2 cellular contexts compared by ENCODE assay signal in the genomic region with DNA sequence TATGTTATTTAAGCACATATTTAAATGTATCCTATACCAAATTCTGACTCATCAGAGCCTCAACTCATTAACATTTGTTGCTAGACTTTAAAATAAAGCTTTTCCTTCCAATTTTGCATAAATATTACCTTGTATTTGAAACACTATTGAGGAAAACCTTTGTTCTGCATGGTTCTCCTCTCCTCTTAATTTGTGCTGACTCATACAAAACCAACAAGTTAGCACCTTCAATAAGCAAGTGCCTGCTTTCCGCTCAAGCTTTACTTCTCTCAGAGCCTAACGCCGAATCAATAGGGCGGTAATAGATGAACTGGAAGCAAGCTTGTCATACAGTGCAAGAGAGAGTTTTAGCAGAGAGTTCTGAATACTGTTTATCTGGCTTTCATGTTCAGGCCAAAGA.
TF ChIP-seq lines count a peak whose summit lies in the region.

No MANE protein-coding gene starts in this region.

TF ChIP-seq in A549, 52 proteins besides CTCF, POLR2A, EP300 and RAD21:
- no peak for TF ChIP-seq HOXA7 (CRISPR knock-in tag; IDR thresholded peaks at IDR 0.05)
- TF ChIP-seq MAFK (IDR thresholded peaks at IDR 0.05; ENCODE audit: partially characterized antibody) = peak; percentile 94
TF ChIP-seq in A549: peak in this region for 1.

TF ChIP-seq in K562, 482 proteins besides CTCF, POLR2A, EP300 and RAD21:
- TF ChIP-seq, protein P1, sequence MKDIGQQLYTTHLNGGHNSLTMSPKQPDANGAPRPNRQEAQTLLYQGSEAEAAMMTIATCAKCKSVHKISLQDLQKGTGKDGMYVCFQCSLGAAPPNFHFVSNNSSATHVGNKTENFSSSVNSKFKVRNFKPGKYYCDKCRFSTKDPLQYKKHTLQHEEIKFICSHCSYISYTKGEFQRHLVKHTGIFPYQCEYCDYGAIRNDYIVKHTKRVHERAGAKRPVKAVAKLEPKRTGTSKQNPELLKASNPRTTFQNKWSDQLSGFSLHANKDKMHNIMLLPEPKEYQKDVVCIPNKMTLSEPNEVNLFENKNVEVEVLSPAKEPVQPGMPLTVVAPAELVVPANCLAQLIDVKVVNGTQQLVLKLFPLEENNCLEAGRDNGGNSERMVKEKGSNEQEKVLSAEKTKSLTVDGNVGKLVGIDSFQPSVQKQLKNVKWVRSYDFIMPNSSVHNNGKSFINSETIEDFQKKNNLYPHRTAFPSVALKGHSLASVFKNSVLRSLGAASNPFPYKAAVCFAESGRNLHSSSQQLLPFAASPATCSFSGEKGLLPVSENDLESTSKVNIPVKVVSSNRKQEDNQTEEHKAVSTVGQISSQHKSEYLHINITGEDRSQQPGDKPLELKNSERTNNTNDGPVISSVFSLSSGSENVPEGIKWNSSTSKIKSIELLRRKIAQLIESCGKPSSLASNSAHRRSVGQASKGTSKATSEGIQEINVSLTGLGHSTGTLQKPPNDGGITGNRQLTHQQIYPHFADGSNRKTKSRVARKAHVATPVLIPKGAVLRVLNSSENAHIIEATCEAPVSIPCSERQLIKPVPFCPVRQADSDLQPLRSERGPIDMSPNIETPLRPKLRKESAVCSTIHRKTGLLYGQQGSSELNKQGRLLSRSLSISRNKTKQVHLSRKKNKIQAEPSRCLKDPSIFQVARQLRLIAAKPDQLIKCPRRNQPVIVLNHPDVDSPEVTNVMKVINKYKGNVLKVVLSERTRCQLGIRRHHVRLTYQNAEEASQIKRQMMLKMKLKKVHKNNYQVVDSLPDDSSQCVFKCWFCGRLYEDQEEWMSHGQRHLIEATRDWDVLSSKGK (CRISPR knock-in tag; IDR thresholded peaks at IDR 0.05) = no peak
- TF ChIP-seq FOXK2 (conservative IDR thresholded peaks at IDR 0.05 in 1 of 2, IDR thresholded peaks at IDR 0.05 in 1 of 2; ENCODE audit: low read depth in 2 of 2) (no peak), ZNF316 (IDR thresholded peaks at IDR 0.05) (peak; percentile 96), MAFF (IDR thresholded peaks at IDR 0.05; ENCODE audit: low read length) (peak; percentile 95), MAFG (tag; conservative IDR thresholded peaks at IDR 0.05) (peak; percentile 91), ESRRB (CRISPR knock-in tag; IDR thresholded peaks at IDR 0.05; ENCODE audit: borderline replicate concordance) (no peak), C11orf30 (IDR thresholded peaks at IDR 0.05; ENCODE audit: low read depth) (peak; percentile 93), NR2C2 (CRISPR knock-in tag; IDR thresholded peaks at IDR 0.05) (no peak), NR2C2 (tag; IDR thresholded peaks at IDR 0.05) (no peak), ZNF140 (CRISPR knock-in tag; IDR thresholded peaks at IDR 0.05) (no peak), NFE2 (IDR thresholded peaks at IDR 0.05; ENCODE audit: low read depth) (peak; percentile 60), TAF1 (IDR thresholded peaks at IDR 0.05; ENCODE audit: control insufficient read depth, extremely low read depth, insufficient read depth, low read length, severe bottlenecking) (no peak), RNF2 (IDR thresholded peaks at IDR 0.05) (no peak), NFE2L1 (tag; IDR thresholded peaks at IDR 0.05; ENCODE audit: borderline replicate concordance, low read depth) (0 out of 2 replicates have a peak, but pooled peaks have one; percentile 27), ZNF133 (CRISPR knock-in tag; IDR thresholded peaks at IDR 0.05) (no peak), SUPT5H (IDR thresholded peaks at IDR 0.05) (no peak), MAFK (IDR thresholded peaks at IDR 0.05; ENCODE audit: low read length) (peak; percentile 96)
- TF ChIP-seq, protein P2, sequence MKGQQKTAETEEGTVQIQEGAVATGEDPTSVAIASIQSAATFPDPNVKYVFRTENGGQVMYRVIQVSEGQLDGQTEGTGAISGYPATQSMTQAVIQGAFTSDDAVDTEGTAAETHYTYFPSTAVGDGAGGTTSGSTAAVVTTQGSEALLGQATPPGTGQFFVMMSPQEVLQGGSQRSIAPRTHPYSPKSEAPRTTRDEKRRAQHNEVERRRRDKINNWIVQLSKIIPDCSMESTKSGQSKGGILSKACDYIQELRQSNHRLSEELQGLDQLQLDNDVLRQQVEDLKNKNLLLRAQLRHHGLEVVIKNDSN (CRISPR knock-in tag; IDR thresholded peaks at IDR 0.05) = no peak
- TF ChIP-seq, protein P3, sequence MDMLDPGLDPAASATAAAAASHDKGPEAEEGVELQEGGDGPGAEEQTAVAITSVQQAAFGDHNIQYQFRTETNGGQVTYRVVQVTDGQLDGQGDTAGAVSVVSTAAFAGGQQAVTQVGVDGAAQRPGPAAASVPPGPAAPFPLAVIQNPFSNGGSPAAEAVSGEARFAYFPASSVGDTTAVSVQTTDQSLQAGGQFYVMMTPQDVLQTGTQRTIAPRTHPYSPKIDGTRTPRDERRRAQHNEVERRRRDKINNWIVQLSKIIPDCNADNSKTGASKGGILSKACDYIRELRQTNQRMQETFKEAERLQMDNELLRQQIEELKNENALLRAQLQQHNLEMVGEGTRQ (CRISPR knock-in tag; IDR thresholded peaks at IDR 0.05) = no peak
- TF ChIP-seq, protein P4, sequence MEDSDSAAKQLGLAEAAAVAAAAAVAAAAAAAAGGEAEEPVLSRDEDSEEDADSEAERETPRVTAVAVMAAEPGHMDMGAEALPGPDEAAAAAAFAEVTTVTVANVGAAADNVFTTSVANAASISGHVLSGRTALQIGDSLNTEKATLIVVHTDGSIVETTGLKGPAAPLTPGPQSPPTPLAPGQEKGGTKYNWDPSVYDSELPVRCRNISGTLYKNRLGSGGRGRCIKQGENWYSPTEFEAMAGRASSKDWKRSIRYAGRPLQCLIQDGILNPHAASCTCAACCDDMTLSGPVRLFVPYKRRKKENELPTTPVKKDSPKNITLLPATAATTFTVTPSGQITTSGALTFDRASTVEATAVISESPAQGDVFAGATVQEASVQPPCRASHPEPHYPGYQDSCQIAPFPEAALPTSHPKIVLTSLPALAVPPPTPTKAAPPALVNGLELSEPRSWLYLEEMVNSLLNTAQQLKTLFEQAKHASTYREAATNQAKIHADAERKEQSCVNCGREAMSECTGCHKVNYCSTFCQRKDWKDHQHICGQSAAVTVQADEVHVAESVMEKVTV (CRISPR knock-in tag; IDR thresholded peaks at IDR 0.05) = no peak
- TF ChIP-seq, protein P5, sequence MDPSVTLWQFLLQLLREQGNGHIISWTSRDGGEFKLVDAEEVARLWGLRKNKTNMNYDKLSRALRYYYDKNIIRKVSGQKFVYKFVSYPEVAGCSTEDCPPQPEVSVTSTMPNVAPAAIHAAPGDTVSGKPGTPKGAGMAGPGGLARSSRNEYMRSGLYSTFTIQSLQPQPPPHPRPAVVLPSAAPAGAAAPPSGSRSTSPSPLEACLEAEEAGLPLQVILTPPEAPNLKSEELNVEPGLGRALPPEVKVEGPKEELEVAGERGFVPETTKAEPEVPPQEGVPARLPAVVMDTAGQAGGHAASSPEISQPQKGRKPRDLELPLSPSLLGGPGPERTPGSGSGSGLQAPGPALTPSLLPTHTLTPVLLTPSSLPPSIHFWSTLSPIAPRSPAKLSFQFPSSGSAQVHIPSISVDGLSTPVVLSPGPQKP (CRISPR knock-in tag; IDR thresholded peaks at IDR 0.05) = no peak
- TF ChIP-seq, protein P6, sequence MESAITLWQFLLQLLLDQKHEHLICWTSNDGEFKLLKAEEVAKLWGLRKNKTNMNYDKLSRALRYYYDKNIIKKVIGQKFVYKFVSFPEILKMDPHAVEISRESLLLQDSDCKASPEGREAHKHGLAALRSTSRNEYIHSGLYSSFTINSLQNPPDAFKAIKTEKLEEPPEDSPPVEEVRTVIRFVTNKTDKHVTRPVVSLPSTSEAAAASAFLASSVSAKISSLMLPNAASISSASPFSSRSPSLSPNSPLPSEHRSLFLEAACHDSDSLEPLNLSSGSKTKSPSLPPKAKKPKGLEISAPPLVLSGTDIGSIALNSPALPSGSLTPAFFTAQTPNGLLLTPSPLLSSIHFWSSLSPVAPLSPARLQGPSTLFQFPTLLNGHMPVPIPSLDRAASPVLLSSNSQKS (CRISPR knock-in tag; IDR thresholded peaks at IDR 0.05) = no peak
- TF ChIP-seq, protein P7, sequence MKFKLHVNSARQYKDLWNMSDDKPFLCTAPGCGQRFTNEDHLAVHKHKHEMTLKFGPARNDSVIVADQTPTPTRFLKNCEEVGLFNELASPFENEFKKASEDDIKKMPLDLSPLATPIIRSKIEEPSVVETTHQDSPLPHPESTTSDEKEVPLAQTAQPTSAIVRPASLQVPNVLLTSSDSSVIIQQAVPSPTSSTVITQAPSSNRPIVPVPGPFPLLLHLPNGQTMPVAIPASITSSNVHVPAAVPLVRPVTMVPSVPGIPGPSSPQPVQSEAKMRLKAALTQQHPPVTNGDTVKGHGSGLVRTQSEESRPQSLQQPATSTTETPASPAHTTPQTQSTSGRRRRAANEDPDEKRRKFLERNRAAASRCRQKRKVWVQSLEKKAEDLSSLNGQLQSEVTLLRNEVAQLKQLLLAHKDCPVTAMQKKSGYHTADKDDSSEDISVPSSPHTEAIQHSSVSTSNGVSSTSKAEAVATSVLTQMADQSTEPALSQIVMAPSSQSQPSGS (CRISPR knock-in tag; IDR thresholded peaks at IDR 0.05) = no peak
- TF ChIP-seq, protein P8, sequence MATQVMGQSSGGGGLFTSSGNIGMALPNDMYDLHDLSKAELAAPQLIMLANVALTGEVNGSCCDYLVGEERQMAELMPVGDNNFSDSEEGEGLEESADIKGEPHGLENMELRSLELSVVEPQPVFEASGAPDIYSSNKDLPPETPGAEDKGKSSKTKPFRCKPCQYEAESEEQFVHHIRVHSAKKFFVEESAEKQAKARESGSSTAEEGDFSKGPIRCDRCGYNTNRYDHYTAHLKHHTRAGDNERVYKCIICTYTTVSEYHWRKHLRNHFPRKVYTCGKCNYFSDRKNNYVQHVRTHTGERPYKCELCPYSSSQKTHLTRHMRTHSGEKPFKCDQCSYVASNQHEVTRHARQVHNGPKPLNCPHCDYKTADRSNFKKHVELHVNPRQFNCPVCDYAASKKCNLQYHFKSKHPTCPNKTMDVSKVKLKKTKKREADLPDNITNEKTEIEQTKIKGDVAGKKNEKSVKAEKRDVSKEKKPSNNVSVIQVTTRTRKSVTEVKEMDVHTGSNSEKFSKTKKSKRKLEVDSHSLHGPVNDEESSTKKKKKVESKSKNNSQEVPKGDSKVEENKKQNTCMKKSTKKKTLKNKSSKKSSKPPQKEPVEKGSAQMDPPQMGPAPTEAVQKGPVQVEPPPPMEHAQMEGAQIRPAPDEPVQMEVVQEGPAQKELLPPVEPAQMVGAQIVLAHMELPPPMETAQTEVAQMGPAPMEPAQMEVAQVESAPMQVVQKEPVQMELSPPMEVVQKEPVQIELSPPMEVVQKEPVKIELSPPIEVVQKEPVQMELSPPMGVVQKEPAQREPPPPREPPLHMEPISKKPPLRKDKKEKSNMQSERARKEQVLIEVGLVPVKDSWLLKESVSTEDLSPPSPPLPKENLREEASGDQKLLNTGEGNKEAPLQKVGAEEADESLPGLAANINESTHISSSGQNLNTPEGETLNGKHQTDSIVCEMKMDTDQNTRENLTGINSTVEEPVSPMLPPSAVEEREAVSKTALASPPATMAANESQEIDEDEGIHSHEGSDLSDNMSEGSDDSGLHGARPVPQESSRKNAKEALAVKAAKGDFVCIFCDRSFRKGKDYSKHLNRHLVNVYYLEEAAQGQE (CRISPR knock-in tag; IDR thresholded peaks at IDR 0.05; ENCODE audit: low read depth) = no peak
